In the genomic region with DNA sequence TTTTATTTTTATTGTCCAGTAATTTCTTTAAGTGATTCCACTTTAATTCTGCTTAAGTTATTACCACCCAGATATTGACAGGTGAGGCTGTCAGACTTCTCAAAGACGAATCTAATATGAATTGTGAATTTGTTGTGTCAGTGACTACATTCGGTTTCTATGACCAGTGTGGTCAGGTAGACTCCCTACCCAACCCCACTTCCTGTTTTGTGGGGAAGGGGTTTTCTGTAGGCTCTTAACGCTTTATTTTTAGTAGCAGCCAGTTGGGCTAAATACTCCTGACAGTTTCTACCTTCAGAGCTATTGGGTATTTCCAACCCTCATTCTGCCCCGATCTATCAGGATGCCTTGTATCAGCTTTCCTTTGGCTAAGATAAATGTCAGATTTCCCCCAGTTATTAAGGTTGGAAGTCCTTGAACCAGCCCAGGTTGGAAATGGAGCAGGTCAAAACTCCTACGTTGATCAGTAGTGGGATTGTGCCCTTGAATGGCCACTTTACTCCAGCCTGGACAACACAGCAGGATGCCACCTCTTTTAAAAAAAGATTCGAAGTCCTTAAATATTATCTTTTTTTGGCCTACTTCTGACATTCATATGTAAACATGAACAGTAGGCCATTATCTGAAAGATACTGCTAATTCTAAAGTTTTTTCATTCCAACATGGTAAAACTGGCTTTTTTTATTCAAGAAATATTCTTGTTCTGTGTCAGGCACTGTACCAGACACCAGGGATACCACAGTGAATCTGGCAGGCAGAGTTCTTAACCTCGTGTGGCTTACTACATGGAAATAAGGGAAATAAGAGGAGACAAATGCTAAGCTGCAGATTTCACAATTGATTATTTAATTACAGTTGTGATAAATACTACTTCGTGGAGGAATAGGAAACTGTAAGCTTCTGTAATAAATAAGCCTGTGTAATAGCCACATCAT, we compare ENCODE assay signal across 10 cellular contexts.
A peak's percentile ranks its signal among the peaks of the same experiment; 100 is the strongest.
DNase-seq lines count a peak whose midpoint lies in the region; ATAC-seq, FAIRE-seq and TF ChIP-seq lines count a peak whose summit lies in the region.
"Had no signal": no experiment of that assay in that cellular context is flagged by ENCODE, and none has a peak within 500 bp of the region (broad histone marks: within the 10 kb centered on the region; RNA-seq: fewer than 3 reads in every experiment).

No MANE protein-coding gene starts in this region.

- H3K27me3 ChIP-seq in HepG2 (ENCODE audit: control insufficient read depth in 1 of 2, insufficient read depth in 2 of 2, low read length in 2 of 2) = no peaks in the 10 kb centered on the region

- CTCF ChIA-PET in activated naive CD4-positive, alpha-beta T cell treated with anti-CD3 and anti-CD28 coated beads, Interleukin-2, amount 10 ng/mL, durations not matched to agents 7 days and 5 days (lab: Charles Lee) = interaction anchor here (0.6 to 0.7 kb wide), 2 partner anchors 17 to 43 kb away, joined by 3 read pairs; no protein-coding TSS in a partner anchor
- CTCF ChIA-PET in HepG2 (lab: Yijun Ruan, JAX; ENCODE audit: low intra/inter-chr PET ratio, low total read pairs) = no interaction called here

- POLR2A ChIA-PET in HepG2 (lab: Yijun Ruan, JAX) = no interaction called here

- intact Hi-C loops in posterior vena cava (cut with DNase I) (no loop called here), HepG2 (cut with micrococcal nuclease; ENCODE audit: unreplicated experiment) (no loop called here)

- H3K4me1 Mint-ChIP-seq in activated naive CD4-positive, alpha-beta T cell treated with anti-CD3 and anti-CD28 coated beads, Interleukin-2, amount 10 ng/mL, durations not matched to agents 7 days and 5 days = peaks cover 26% of the 10 kb centered on the region
- H3K4me1 Mint-ChIP-seq in mesothelial cell of epicardium = peaks cover 40% of the 10 kb centered on the region

- no peaks in the 10 kb centered on the region for H3K27me3 Mint-ChIP-seq in activated naive CD4-positive, alpha-beta T cell treated with anti-CD3 and anti-CD28 coated beads, Interleukin-2, amount 10 ng/mL, durations not matched to agents 7 days and 5 days
- H3K27me3 Mint-ChIP-seq in mesothelial cell of epicardium (ENCODE audit: low read depth) = no peaks in the 10 kb centered on the region
- H3K27me3 Mint-ChIP-seq: progenitor cell of endocrine pancreas had no signal

- no peak overlapping the region for H3K9ac ChIP-seq in HepG2 (ENCODE audit: insufficient read depth, low read depth, low read length)

- peaks cover 52% of the 10 kb centered on the region for H3K36me3 Mint-ChIP-seq in activated naive CD4-positive, alpha-beta T cell treated with anti-CD3 and anti-CD28 coated beads, Interleukin-2, amount 10 ng/mL, durations not matched to agents 7 days and 5 days
- H3K36me3 Mint-ChIP-seq in mesothelial cell of epicardium = peaks cover 50% of the 10 kb centered on the region

- BruUV-seq in HepG2 (replicated peaks; lab: Mats Ljungman, UMichigan) = no TSS peak

- peak overlapping the region; percentile 81 for H3K27ac Mint-ChIP-seq in activated naive CD4-positive, alpha-beta T cell treated with anti-CD3 and anti-CD28 coated beads, Interleukin-2, amount 10 ng/mL, durations not matched to agents 7 days and 5 days
- no peak overlapping the region for H3K27ac Mint-ChIP-seq in mesothelial cell of epicardium
- H3K27ac Mint-ChIP-seq: progenitor cell of endocrine pancreas had no signal

- no peak for TF ChIP-seq RAD21 in HepG2 (CRISPR knock-in tag; IDR thresholded peaks at IDR 0.05)

- peak; percentile 64 for DNase-seq in activated naive CD4-positive, alpha-beta T cell treated with anti-CD3 and anti-CD28 coated beads, Interleukin-2, amount 10 ng/mL, durations not matched to agents 7 days and 5 days
- DNase-seq in posterior vena cava (ENCODE audit: low spot score) = no peak
- DNase-seq in mesothelial cell of epicardium (ENCODE audit: low spot score in 2 of 2, unreplicated experiment in 2 of 2) = no peak
- no peak for DNase-seq in HepG2 (ENCODE audit: low spot score)
- no peak for DNase-seq in NCI-H2171 (lab: John Stamatoyannopoulos, UW)

- peaks cover 17% of the 10 kb centered on the region for H3K4me1 ChIP-seq in HepG2 (ENCODE audit: insufficient read depth, low read length)

- no peaks in the 10 kb centered on the region for H3K9me3 Mint-ChIP-seq in activated naive CD4-positive, alpha-beta T cell treated with anti-CD3 and anti-CD28 coated beads, Interleukin-2, amount 10 ng/mL, durations not matched to agents 7 days and 5 days
- no peaks in the 10 kb centered on the region for H3K9me3 Mint-ChIP-seq in mesothelial cell of epicardium

- H3K4me3 Mint-ChIP-seq in activated naive CD4-positive, alpha-beta T cell treated with anti-CD3 and anti-CD28 coated beads, Interleukin-2, amount 10 ng/mL, durations not matched to agents 7 days and 5 days = peak overlapping the region; percentile 27
- no peak overlapping the region for H3K4me3 Mint-ChIP-seq in mesothelial cell of epicardium

- WGBS in HepG2 (ENCODE audit: low lambda C conversion rate) = 95% methylated on average over 8 of the region's 8 CpGs

- FAIRE-seq in HepG2 (lab: Jason Lieb, UNC) = no peak

- no peaks in the 10 kb centered on the region for H3K9me3 ChIP-seq in HepG2 (ENCODE audit: low read length)

- TF ChIP-seq POLR2A in HepG2 (IDR thresholded peaks at IDR 0.05; ENCODE audit: insufficient read depth in 1 of 2, low read depth in 2 of 2, low read length in 2 of 2) = no peak

- H3K4me3 ChIP-seq in GM08714 (ENCODE audit: low read length) (peak overlapping the region; percentile 62; the same call in 1 of the 2 replicates), HepG2 (replicated peaks in 1 of 3; ENCODE audit: insufficient read depth in 1 of 3, low read depth in 2 of 3, low read length in 3 of 3) (no peak overlapping the region)

- H3K27ac ChIP-seq in HepG2 (ENCODE audit: extremely low read length, insufficient read depth, low read length) = no peak overlapping the region
- H3K27ac ChIP-seq: epithelial cell of prostate had no signal

- ATAC-seq in GM19438 (IDR thresholded peaks at IDR 0.05; ENCODE audit: low read depth, unreplicated experiment) (peak; percentile 79), HG03196 (IDR thresholded peaks at IDR 0.05; ENCODE audit: unreplicated experiment) (peak; percentile 80), HepG2 (no peak)

- in situ Hi-C loops in HepG2 (cut with HindIII; ENCODE audit: extremely low pct_ligation_motif_present, low pct_unique_long_range_greater_than_20kb) = no loop called here

- H4K20me1 ChIP-seq in HepG2 (ENCODE audit: insufficient read depth, low read length) = no peaks in the 10 kb centered on the region

- peaks cover 3 to 24% of the 10 kb centered on the region in 2 experiments; a peak in 4 of 5 replicates for H3K36me3 ChIP-seq in HepG2 (replicated peaks in 1 of 2; ENCODE audit: control insufficient read depth in 1 of 2, insufficient read depth in 2 of 2, low read length in 2 of 2)

- TF ChIP-seq CTCF in mesothelial cell of epicardium (IDR thresholded peaks at IDR 0.05; ENCODE audit: unreplicated experiment) = no peak
- no peak for TF ChIP-seq CTCF in HepG2 (CRISPR knock-in tag; IDR thresholded peaks at IDR 0.05)

- no peaks in the 10 kb centered on the region for H3K79me2 ChIP-seq in HepG2 (ENCODE audit: insufficient read depth, low read length)

- TF ChIP-seq EP300 in HepG2 (IDR thresholded peaks at IDR 0.05; ENCODE audit: low read depth in 2 of 2, low read length in 2 of 2) = no peak
- TF ChIP-seq EP300 in HepG2 (CRISPR knock-in tag; IDR thresholded peaks at IDR 0.05; ENCODE audit: borderline replicate concordance) = no peak

- no peak overlapping the region for H3K4me2 ChIP-seq in HepG2 (ENCODE audit: low read depth, low read length)

- H2AFZ ChIP-seq in HepG2 (ENCODE audit: low read length) = no peak overlapping the region

TF ChIP-seq in HepG2, 621 proteins besides CTCF, POLR2A, EP300 and RAD21 (continues in another document):
- no peak for TF ChIP-seq PTBP1 (IDR thresholded peaks at IDR 0.05; ENCODE audit: low read depth, low read length, poor library complexity, severe bottlenecking)
- TF ChIP-seq, protein P1, sequence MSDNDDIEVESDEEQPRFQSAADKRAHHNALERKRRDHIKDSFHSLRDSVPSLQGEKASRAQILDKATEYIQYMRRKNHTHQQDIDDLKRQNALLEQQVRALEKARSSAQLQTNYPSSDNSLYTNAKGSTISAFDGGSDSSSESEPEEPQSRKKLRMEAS (IDR thresholded peaks at IDR 0.05) = no peak
- TF ChIP-seq, protein P2, sequence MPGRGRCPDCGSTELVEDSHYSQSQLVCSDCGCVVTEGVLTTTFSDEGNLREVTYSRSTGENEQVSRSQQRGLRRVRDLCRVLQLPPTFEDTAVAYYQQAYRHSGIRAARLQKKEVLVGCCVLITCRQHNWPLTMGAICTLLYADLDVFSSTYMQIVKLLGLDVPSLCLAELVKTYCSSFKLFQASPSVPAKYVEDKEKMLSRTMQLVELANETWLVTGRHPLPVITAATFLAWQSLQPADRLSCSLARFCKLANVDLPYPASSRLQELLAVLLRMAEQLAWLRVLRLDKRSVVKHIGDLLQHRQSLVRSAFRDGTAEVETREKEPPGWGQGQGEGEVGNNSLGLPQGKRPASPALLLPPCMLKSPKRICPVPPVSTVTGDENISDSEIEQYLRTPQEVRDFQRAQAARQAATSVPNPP (CRISPR knock-in tag; IDR thresholded peaks at IDR 0.05) = no peak
- TF ChIP-seq, protein P3, sequence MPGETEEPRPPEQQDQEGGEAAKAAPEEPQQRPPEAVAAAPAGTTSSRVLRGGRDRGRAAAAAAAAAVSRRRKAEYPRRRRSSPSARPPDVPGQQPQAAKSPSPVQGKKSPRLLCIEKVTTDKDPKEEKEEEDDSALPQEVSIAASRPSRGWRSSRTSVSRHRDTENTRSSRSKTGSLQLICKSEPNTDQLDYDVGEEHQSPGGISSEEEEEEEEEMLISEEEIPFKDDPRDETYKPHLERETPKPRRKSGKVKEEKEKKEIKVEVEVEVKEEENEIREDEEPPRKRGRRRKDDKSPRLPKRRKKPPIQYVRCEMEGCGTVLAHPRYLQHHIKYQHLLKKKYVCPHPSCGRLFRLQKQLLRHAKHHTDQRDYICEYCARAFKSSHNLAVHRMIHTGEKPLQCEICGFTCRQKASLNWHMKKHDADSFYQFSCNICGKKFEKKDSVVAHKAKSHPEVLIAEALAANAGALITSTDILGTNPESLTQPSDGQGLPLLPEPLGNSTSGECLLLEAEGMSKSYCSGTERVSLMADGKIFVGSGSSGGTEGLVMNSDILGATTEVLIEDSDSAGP (CRISPR knock-in tag; IDR thresholded peaks at IDR 0.05; ENCODE audit: borderline replicate concordance) = no peak
